In genomic region chr5:40552981-40553380, GRCh38 we compare ENCODE assay signal across 21 cellular contexts.
"Had no signal": no experiment of that assay in that cellular context is flagged by ENCODE, and none has a peak within 500 bp of the region (broad histone marks: within the 10 kb centered on the region; RNA-seq: fewer than 3 reads in every experiment).

No MANE protein-coding gene starts in this region.

- H3K9me3 ChIP-seq: left lung, thyroid gland, upper lobe of right lung had no signal

- H3K36me3 ChIP-seq: left lung, thyroid gland, upper lobe of right lung had no signal

- DNase-seq: activated B cell treated with CpG ODN at 0.5 μM for 24 hours; activated CD4-positive, alpha-beta memory T cell treated with anti-CD3 and anti-CD28 coated beads for 36 hours; activated CD4-positive, alpha-beta T cell treated with anti-CD3 and anti-CD28 coated beads for 4 hours; activated effector memory CD4-positive, alpha-beta T cell treated with Interleukin-2 at 50 U/mL for 16 hours; activated naive CD4-positive, alpha-beta T cell treated with anti-CD3 and anti-CD28 coated beads, Interleukin-2, amount 10 ng/mL, durations not matched to agents 7 days and 5 days; activated T-cell treated with anti-CD3 and anti-CD28 coated beads, Interleukin-2, amount 50 U/mL, for 72 hours; dermis blood vessel endothelial cell; effector CD8-positive, alpha-beta T cell; glutamatergic neuron; immature natural killer cell; left lung; midbrain; retina; stimulated activated CD4-positive, alpha-beta T cell treated with anti-CD3 and anti-CD28 coated beads, Interleukin-4, amount 100 ng/mL, for 4 hours; stimulated activated naive CD8-positive, alpha-beta T cell treated with anti-CD3 and anti-CD28 coated beads, Interleukin-15, Interleukin-2, amounts not matched to agents 100 U/mL and 50 U/mL, for 24 hours; substantia nigra; thyroid gland; upper lobe of right lung had no signal

- ATAC-seq: activated T-cell treated with anti-CD3 and anti-CD28 coated beads, Interleukin-2, amount 50 U/mL, for 72 hours; natural killer cell treated with Interleukin-12 subunit alpha and Interleukin-12 subunit beta and Interleukin-15 and Interleukin-18, amount 100 ng/mL, for 72 hours; stimulated activated naive CD8-positive, alpha-beta T cell treated with anti-CD3 and anti-CD28 coated beads, Interleukin-15, Interleukin-2, amounts not matched to agents 100 U/mL and 50 U/mL, for 24 hours had no signal

- H2AFZ ChIP-seq: hepatocyte had no signal

- H3K4me3 ChIP-seq: hepatocyte, left lung, thyroid gland, upper lobe of right lung had no signal

- H3K27me3 ChIP-seq: hepatocyte, left lung, thyroid gland, upper lobe of right lung had no signal

- H3K79me2 ChIP-seq: hepatocyte had no signal

- FAIRE-seq: frontal cortex had no signal

- H3K27ac ChIP-seq: thyroid gland, upper lobe of right lung had no signal
